1 cellular context compared by ENCODE assay signal in genomic region chr4:84530871-84531270, GRCh38.
TF ChIP-seq lines count a peak whose summit lies in the region.

No MANE protein-coding gene starts in this region.

TF ChIP-seq in IMR-90, 13 proteins besides CTCF, POLR2A, EP300 and RAD21 (continued from another document):
- TF ChIP-seq ELK1 (IDR thresholded peaks at IDR 0.05; ENCODE audit: borderline replicate concordance, low read depth, low read length) = no peak
- TF ChIP-seq NFE2L2 (IDR thresholded peaks at IDR 0.05; ENCODE audit: low read depth, low read length) = no peak
- TF ChIP-seq BHLHE40 (IDR thresholded peaks at IDR 0.05; ENCODE audit: low read depth, low read length) = no peak
- no peak for TF ChIP-seq MAZ (IDR thresholded peaks at IDR 0.05; ENCODE audit: borderline replicate concordance, low read depth, low read length)
- no peak for TF ChIP-seq RFX5 (IDR thresholded peaks at IDR 0.05; ENCODE audit: low read depth, low read length)
- no peak for TF ChIP-seq USF2 (IDR thresholded peaks at IDR 0.05; ENCODE audit: low read depth, low read length)
- TF ChIP-seq FOS (IDR thresholded peaks at IDR 0.05; ENCODE audit: low read depth, low read length) = no peak
- TF ChIP-seq MAFK (IDR thresholded peaks at IDR 0.05; ENCODE audit: low read depth, low read length) = no peak
- no peak for TF ChIP-seq SMC3 (IDR thresholded peaks at IDR 0.05; ENCODE audit: low read depth, low read length)
- no peak for TF ChIP-seq RCOR1 (IDR thresholded peaks at IDR 0.05; ENCODE audit: insufficient replicate concordance, low read length)
